Comparison of ENCODE assay signal across 15 cellular contexts in the genomic region with DNA sequence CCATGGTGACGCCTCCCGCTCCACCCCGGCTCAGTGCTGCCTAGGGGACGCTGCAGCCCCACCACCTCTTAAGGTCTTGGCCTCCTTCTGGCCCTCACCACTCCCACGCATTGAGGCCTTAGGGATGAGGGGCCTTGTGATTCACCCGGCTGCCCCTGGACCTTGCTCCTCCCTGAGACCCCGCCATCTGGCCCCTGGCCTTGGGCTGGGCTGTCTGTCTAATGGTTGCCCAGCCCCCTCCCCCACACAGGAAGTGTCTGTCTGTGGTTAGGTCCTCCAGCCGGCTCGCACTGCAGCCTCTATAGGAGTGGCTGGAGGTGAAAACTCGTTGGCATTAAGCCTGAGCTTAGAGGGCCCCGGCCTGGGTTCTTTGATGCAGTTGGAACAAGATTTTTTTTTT. TPM values are rescaled to one million over a fixed set of nuclear protein-coding genes. Genes with fewer than 3 reads are reported as not detected.
DNase-seq lines count a peak whose midpoint lies in the region; TF ChIP-seq lines count a peak whose summit lies in the region.
"Had no signal": no experiment of that assay in that cellular context is flagged by ENCODE, and none has a peak within 500 bp of the region (broad histone marks: within the 10 kb centered on the region; RNA-seq: fewer than 3 reads in every experiment).

No MANE protein-coding gene starts in this region.

- no peak for TF ChIP-seq EP300 in tibial nerve (IDR thresholded peaks at IDR 0.05)

- TF ChIP-seq CTCF in neural crest cell (conservative IDR thresholded peaks at IDR 0.05) (no peak), tibial nerve (IDR thresholded peaks at IDR 0.05) (no peak)

- peaks cover 23% of the 10 kb centered on the region for H3K9me3 Mint-ChIP-seq in neural crest cell

- H3K27ac Mint-ChIP-seq in neural crest cell (ENCODE audit: unreplicated experiment), result no peak overlapping the region

- H3K4me1 Mint-ChIP-seq in neural crest cell, result peaks cover 20% of the 10 kb centered on the region

- no peaks in the 10 kb centered on the region for H3K27me3 ChIP-seq in tibial nerve
- H3K27me3 ChIP-seq: MG63 had no signal

- peak overlapping the region; percentile 50 for H3K4me3 Mint-ChIP-seq in neural crest cell

- peaks cover 0 to 42% (median 4%) of the 10 kb centered on the region in 3 donors for H3K36me3 ChIP-seq in tibial nerve

- TF ChIP-seq POLR2A in GM19193 (IDR thresholded peaks at IDR 0.05; ENCODE audit: extremely low read depth, insufficient read depth, insufficient read length) (peak; percentile 40), tibial nerve (IDR thresholded peaks at IDR 0.05) (no peak)

- no peak overlapping the region for H3K4me3 ChIP-seq in tibial nerve
- H3K4me3 ChIP-seq: MG63 had no signal

- H3K27me3 Mint-ChIP-seq in neural crest cell (ENCODE audit: low read depth), result no peaks in the 10 kb centered on the region

- H3K9me3 ChIP-seq in tibial nerve, result peaks cover 0 to 85% (median 30%) of the 10 kb centered on the region in 4 donors

- intact Hi-C loops in posterior vena cava (cut with DNase I), result no loop called here

- H3K27ac ChIP-seq in tibial nerve, result no peak overlapping the region

- WGBS in tibial nerve, 2 donors, result 89 to 91% methylated on average over 11 of the region's 11 CpGs

- H3K36me3 Mint-ChIP-seq in neural crest cell (ENCODE audit: low read depth), result peaks cover 77% of the 10 kb centered on the region

- DNase-seq in SKM-1 (lab: John Stamatoyannopoulos, UW; ENCODE audit: unreplicated experiment), result peak; percentile 63
- DNase-seq in ecto neural progenitor cell (ENCODE audit: low spot score), result peak; percentile 63
- DNase-seq in neural crest cell (ENCODE audit: low read depth, low spot score), result no peak
- no peak for DNase-seq in tibial nerve (ENCODE audit: low spot score in 2 of 2)
- no peak for DNase-seq in epidermal melanocyte (ENCODE audit: insufficient read length, low spot score)
- no peak for DNase-seq in NCI-H2171 treated with DMSO at 0.1 percent for 48 hours (lab: John Stamatoyannopoulos, UW)
- no peak for DNase-seq in posterior vena cava (ENCODE audit: low spot score)
- DNase-seq: C1 segment of cervical spinal cord, KG1, MG63, NCI-H2029, NCI-H510A, SW 1271 had no signal

- peaks cover 0 to 7% (median 3%) of the 10 kb centered on the region in 4 donors for H3K4me1 ChIP-seq in tibial nerve

RNA-seq across cellular contexts. Expression of a gene that starts 21.5 kb away (rescaled TPM):
- 11.2 and 11.9 TPM in 2 replicates for total RNA-seq in neural crest cell
- total RNA-seq in tibial nerve, result 10 to 100 TPM in 3 of 4 donors, 1 to 10 TPM in 1; 6.9 to 16.9 (median 16.3) TPM
- 10 to 100 TPM in 1 of 2 donors, 1 to 10 TPM in 1; 6.9 to 18.1 TPM for total RNA-seq in posterior vena cava

RNA-seq across cellular contexts. Expression of a gene that starts 52.7 kb away (rescaled TPM):
- total RNA-seq in neural crest cell (not detected in 2 replicates), tibial nerve (1 to 10 TPM in 2 of 4 donors, under 1 TPM in 1, not detected in 1; 0.59 to 2.1 (median 1.3) TPM), posterior vena cava (1 to 10 TPM; 3.6 to 4.5 TPM)
- total RNA-seq: H7 had no signal

Comparison
In these comparisons a context has a peak if more than half of its experiments do, and no peak if none do; other contexts are left out.
1. DNase-seq: peak in SKM-1 (single experiment) and ecto neural progenitor cell (single experiment); none in neural crest cell (single experiment), tibial nerve (0 of 2), epidermal melanocyte (single experiment), NCI-H2171 treated with DMSO at 0.1 percent for 48 hours (single experiment) and posterior vena cava (single experiment).